In genomic region chrX:149491812-149492211, GRCh38 we compare ENCODE assay signal across 2 cellular contexts.
TF ChIP-seq lines count a peak whose summit lies in the region.

No MANE protein-coding gene starts in this region.

TF ChIP-seq in A549, 52 proteins besides CTCF, POLR2A, EP300 and RAD21 (continued from another document):
- TF ChIP-seq, protein P1, sequence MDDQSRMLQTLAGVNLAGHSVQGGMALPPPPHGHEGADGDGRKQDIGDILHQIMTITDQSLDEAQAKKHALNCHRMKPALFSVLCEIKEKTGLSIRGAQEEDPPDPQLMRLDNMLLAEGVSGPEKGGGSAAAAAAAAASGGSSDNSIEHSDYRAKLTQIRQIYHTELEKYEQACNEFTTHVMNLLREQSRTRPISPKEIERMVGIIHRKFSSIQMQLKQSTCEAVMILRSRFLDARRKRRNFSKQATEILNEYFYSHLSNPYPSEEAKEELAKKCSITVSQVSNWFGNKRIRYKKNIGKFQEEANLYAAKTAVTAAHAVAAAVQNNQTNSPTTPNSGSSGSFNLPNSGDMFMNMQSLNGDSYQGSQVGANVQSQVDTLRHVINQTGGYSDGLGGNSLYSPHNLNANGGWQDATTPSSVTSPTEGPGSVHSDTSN (IDR thresholded peaks at IDR 0.05), result no peak
- TF ChIP-seq HEYL (CRISPR knock-in tag; IDR thresholded peaks at IDR 0.05), result no peak
- no peak for TF ChIP-seq CEBPB (IDR thresholded peaks at IDR 0.05)
- no peak for TF ChIP-seq HOXA7 (CRISPR knock-in tag; IDR thresholded peaks at IDR 0.05)
- no peak for TF ChIP-seq JUNB (IDR thresholded peaks at IDR 0.05)
- TF ChIP-seq NFE2L2 (conservative IDR thresholded peaks at IDR 0.05; ENCODE audit: low read length), result no peak
- no peak for TF ChIP-seq CBX8 (IDR thresholded peaks at IDR 0.05)
- no peak for TF ChIP-seq PHF8 (IDR thresholded peaks at IDR 0.05; ENCODE audit: borderline replicate concordance, low read depth)
- TF ChIP-seq HDAC2 (IDR thresholded peaks at IDR 0.05), result no peak
- TF ChIP-seq REST (IDR thresholded peaks at IDR 0.05), result no peak
- TF ChIP-seq MAFK (IDR thresholded peaks at IDR 0.05; ENCODE audit: partially characterized antibody), result no peak
- TF ChIP-seq RFX5 (IDR thresholded peaks at IDR 0.05), result no peak
- TF ChIP-seq FOXS1 (CRISPR knock-in tag; IDR thresholded peaks at IDR 0.05), result no peak
- no peak for TF ChIP-seq RNF2 (IDR thresholded peaks at IDR 0.05; ENCODE audit: borderline replicate concordance, low read depth)
- TF ChIP-seq RARB (CRISPR knock-in tag; IDR thresholded peaks at IDR 0.05), result no peak

TF ChIP-seq in liver, 16 proteins besides CTCF, POLR2A, EP300 and RAD21 (continued from another document):
- TF ChIP-seq HNF4A (conservative IDR thresholded peaks at IDR 0.05), result peak; percentile 59 to 72
- TF ChIP-seq EGR1 (IDR thresholded peaks at IDR 0.05; ENCODE audit: low read depth in 2 of 2), result no peak
- no peak for TF ChIP-seq ATF3 (IDR thresholded peaks at IDR 0.05)
TF ChIP-seq in liver: peak in this region for 5.
